In the genomic region with DNA sequence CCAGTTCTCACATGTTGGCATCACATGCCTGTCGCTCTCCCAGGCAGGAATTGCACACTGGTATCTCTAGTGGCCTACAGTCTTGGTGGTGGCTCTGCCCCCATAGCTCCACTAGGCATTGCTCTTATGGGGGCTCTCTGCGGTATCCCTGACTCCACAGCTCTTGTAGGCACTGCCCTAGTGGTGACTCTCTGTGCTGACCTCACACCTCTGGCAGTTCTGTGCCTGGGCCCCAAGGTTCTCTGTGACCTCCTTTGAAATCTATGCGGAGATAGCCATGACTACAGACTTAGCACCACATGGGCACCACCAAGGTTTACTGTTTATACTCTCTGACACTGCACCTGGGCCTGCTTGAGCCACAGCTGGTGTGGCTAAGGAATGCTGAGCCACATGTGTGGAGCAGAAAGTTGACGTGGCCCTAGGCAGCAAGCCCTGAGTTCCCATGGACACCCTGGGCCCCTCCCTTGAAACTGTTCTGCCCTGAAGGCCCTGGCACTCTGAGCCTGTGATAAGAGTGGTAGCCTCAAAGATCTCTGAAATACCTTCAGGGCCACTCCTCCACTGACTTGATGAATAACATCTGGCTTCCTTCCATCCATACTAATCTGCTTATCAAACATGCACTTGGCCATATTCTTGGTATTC, we compare ENCODE assay signal across 1 cellular context.
TF ChIP-seq lines count a peak whose summit lies in the region.

No MANE protein-coding gene starts in this region.

TF ChIP-seq in HepG2, 621 proteins besides CTCF, POLR2A, EP300 and RAD21 (continued from another document):
- no peak for TF ChIP-seq NFAT5 (CRISPR knock-in tag; IDR thresholded peaks at IDR 0.05)
- TF ChIP-seq SRSF4 (IDR thresholded peaks at IDR 0.05; ENCODE audit: low read depth, low read length, poor library complexity, severe bottlenecking): no peak
- TF ChIP-seq ZEB1 (IDR thresholded peaks at IDR 0.05; ENCODE audit: insufficient replicate concordance, low read depth): no peak
- no peak for TF ChIP-seq HOXA7 (CRISPR knock-in tag; IDR thresholded peaks at IDR 0.05)
- no peak for TF ChIP-seq YY1 (IDR thresholded peaks at IDR 0.05; ENCODE audit: insufficient read depth, insufficient replicate concordance, low read depth, low read length)
- no peak for TF ChIP-seq ZHX2 (IDR thresholded peaks at IDR 0.05; ENCODE audit: low read depth)
- no peak for TF ChIP-seq ZHX2 (CRISPR knock-in tag; IDR thresholded peaks at IDR 0.05; ENCODE audit: borderline replicate concordance)
- TF ChIP-seq, protein P1, sequence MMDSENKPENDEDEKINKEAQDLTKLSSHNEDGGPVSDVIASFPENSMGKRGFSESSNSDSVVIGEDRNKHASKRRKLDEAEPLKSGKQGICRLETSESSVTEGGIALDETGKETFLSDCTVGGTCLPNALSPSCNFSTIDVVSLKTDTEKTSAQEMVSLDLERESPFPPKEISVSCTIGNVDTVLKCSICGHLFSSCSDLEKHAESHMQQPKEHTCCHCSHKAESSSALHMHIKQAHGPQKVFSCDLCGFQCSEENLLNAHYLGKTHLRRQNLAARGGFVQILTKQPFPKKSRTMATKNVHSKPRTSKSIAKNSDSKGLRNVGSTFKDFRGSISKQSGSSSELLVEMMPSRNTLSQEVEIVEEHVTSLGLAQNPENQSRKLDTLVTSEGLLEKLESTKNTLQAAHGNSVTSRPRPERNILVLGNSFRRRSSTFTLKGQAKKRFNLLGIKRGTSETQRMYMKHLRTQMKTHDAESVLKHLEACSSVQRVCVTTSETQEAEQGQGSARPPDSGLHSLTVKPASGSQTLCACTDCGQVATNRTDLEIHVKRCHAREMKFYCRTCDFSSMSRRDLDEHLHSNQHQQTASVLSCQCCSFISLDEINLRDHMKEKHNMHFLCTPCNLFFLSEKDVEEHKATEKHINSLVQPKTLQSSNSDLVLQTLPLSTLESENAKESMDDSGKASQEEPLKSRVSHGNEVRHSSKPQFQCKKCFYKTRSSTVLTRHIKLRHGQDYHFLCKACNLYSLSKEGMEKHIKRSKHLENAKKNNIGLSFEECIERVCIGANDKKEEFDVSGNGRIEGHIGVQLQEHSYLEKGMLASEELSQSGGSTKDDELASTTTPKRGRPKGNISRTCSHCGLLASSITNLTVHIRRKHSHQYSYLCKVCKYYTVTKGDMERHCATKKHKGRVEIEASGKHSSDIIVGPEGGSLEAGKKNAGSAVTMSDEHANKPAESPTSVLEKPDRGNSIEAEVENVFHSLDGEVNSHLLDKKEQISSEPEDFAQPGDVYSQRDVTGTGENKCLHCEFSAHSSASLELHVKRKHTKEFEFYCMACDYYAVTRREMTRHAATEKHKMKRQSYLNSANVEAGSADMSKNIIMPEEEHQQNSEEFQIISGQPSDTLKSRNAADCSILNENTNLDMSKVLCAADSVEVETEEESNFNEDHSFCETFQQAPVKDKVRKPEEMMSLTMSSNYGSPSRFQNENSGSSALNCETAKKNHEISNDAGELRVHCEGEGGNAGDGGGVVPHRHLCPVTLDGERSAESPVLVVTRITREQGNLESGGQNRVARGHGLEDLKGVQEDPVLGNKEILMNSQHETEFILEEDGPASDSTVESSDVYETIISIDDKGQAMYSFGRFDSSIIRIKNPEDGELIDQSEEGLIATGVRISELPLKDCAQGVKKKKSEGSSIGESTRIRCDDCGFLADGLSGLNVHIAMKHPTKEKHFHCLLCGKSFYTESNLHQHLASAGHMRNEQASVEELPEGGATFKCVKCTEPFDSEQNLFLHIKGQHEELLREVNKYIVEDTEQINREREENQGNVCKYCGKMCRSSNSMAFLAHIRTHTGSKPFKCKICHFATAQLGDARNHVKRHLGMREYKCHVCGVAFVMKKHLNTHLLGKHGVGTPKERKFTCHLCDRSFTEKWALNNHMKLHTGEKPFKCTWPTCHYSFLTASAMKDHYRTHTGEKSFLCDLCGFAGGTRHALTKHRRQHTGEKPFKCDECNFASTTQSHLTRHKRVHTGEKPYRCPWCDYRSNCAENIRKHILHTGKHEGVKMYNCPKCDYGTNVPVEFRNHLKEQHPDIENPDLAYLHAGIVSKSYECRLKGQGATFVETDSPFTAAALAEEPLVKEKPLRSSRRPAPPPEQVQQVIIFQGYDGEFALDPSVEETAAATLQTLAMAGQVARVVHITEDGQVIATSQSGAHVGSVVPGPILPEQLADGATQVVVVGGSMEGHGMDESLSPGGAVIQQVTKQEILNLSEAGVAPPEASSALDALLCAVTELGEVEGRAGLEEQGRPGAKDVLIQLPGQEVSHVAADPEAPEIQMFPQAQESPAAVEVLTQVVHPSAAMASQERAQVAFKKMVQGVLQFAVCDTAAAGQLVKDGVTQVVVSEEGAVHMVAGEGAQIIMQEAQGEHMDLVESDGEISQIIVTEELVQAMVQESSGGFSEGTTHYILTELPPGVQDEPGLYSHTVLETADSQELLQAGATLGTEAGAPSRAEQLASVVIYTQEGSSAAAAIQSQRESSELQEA (CRISPR knock-in tag; IDR thresholded peaks at IDR 0.05; ENCODE audit: not compliant biosample characterization): no peak
- no peak for TF ChIP-seq ZNF383 (CRISPR knock-in tag; IDR thresholded peaks at IDR 0.05; ENCODE audit: borderline replicate concordance)
